1 cellular context compared by ENCODE assay signal in genomic region chr6:157981395-157982296, GRCh38.
A peak's percentile ranks its signal among the peaks of the same experiment; 100 is the strongest.
TF ChIP-seq lines count a peak whose summit lies in the region.

TSS of gene SYNJ2 (plus strand) at chr6:157981863. CDS start at chr6:157981962, 99 bp downstream.

TF ChIP-seq in HepG2, 621 proteins besides CTCF, POLR2A, EP300 and RAD21 (continued from another document and continues in another):
- TF ChIP-seq ZBTB40 (IDR thresholded peaks at IDR 0.05), result no peak
- TF ChIP-seq ZBTB40 (CRISPR knock-in tag; IDR thresholded peaks at IDR 0.05), result peak; percentile 23
- TF ChIP-seq SIX4 (CRISPR knock-in tag; IDR thresholded peaks at IDR 0.05), result peak; percentile 37; the same call in 1 of the 2 replicates
- TF ChIP-seq ZNF704 (CRISPR knock-in tag; IDR thresholded peaks at IDR 0.05; ENCODE audit: borderline replicate concordance), result peak; percentile 62; the same call in 1 of the 2 replicates
- TF ChIP-seq ZNF598 (CRISPR knock-in tag; IDR thresholded peaks at IDR 0.05; ENCODE audit: borderline replicate concordance), result 0 out of 2 replicates have a peak, but pooled peaks have one; percentile 76
- no peak for TF ChIP-seq GLMP (CRISPR knock-in tag; IDR thresholded peaks at IDR 0.05; ENCODE audit: borderline replicate concordance)
- TF ChIP-seq REXO4 (CRISPR knock-in tag; IDR thresholded peaks at IDR 0.05; ENCODE audit: borderline replicate concordance), result no peak
- no peak for TF ChIP-seq XBP1 (CRISPR knock-in tag; IDR thresholded peaks at IDR 0.05)
- TF ChIP-seq TMF1 (CRISPR knock-in tag; IDR thresholded peaks at IDR 0.05; ENCODE audit: low read depth), result peak; percentile 42; the same call in 1 of the 2 replicates
- TF ChIP-seq SATB2 (CRISPR knock-in tag; IDR thresholded peaks at IDR 0.05), result no peak; the same call in 1 of the 2 replicates
- peak; percentile 37; the same call in 1 of the 2 replicates for TF ChIP-seq ELK4 (CRISPR knock-in tag; IDR thresholded peaks at IDR 0.05; ENCODE audit: borderline replicate concordance)
- no peak for TF ChIP-seq CBX5 (CRISPR knock-in tag; IDR thresholded peaks at IDR 0.05; ENCODE audit: borderline replicate concordance)
- no peak for TF ChIP-seq PAWR (CRISPR knock-in tag; IDR thresholded peaks at IDR 0.05; ENCODE audit: borderline replicate concordance)
- peak; percentile 79; the same call in 1 of the 2 replicates for TF ChIP-seq MED1 (CRISPR knock-in tag; IDR thresholded peaks at IDR 0.05)
- peak; percentile 61 for TF ChIP-seq BRF2 (CRISPR knock-in tag; IDR thresholded peaks at IDR 0.05)
- no peak; the same call in 1 of the 2 replicates for TF ChIP-seq SSRP1 (CRISPR knock-in tag; IDR thresholded peaks at IDR 0.05)
- TF ChIP-seq TBX2 (CRISPR knock-in tag; IDR thresholded peaks at IDR 0.05; ENCODE audit: borderline replicate concordance), result peak; percentile 70
- TF ChIP-seq SP2 (CRISPR knock-in tag; IDR thresholded peaks at IDR 0.05), result no peak
- TF ChIP-seq ZNF276 (CRISPR knock-in tag; IDR thresholded peaks at IDR 0.05; ENCODE audit: low read depth), result no peak
- no peak for TF ChIP-seq TRAFD1 (CRISPR knock-in tag; IDR thresholded peaks at IDR 0.05; ENCODE audit: borderline replicate concordance)
- TF ChIP-seq ELF4 (CRISPR knock-in tag; IDR thresholded peaks at IDR 0.05; ENCODE audit: borderline replicate concordance), result no peak
- TF ChIP-seq SRF (IDR thresholded peaks at IDR 0.05; ENCODE audit: low read depth, low read length), result peak; percentile 98
- no peak for TF ChIP-seq ZZZ3 (CRISPR knock-in tag; IDR thresholded peaks at IDR 0.05; ENCODE audit: borderline replicate concordance)
- TF ChIP-seq SETDB1 (CRISPR knock-in tag; IDR thresholded peaks at IDR 0.05; ENCODE audit: borderline replicate concordance), result no peak
- no peak; the same call in 1 of the 2 replicates for TF ChIP-seq DZIP1 (CRISPR knock-in tag; IDR thresholded peaks at IDR 0.05)
- no peak; the same call in 1 of the 2 replicates for TF ChIP-seq ATF2 (CRISPR knock-in tag; IDR thresholded peaks at IDR 0.05)
- TF ChIP-seq ZNF432 (CRISPR knock-in tag; IDR thresholded peaks at IDR 0.05; ENCODE audit: borderline replicate concordance), result no peak
- TF ChIP-seq REPIN1 (CRISPR knock-in tag; IDR thresholded peaks at IDR 0.05; ENCODE audit: borderline replicate concordance, low read depth), result peak; percentile 48; the same call in 1 of the 2 replicates
- no peak for TF ChIP-seq ATRX (CRISPR knock-in tag; IDR thresholded peaks at IDR 0.05; ENCODE audit: borderline replicate concordance)
- peak; percentile 7; the same call in 1 of the 2 replicates for TF ChIP-seq ZNF761 (CRISPR knock-in tag; conservative IDR thresholded peaks at IDR 0.05)
- TF ChIP-seq CHCHD3 (CRISPR knock-in tag; IDR thresholded peaks at IDR 0.05), result peak; percentile 81; the same call in 1 of the 2 replicates
- no peak for TF ChIP-seq PLSCR1 (CRISPR knock-in tag; IDR thresholded peaks at IDR 0.05; ENCODE audit: borderline replicate concordance)
- peak; percentile 87 for TF ChIP-seq ZNF441 (CRISPR knock-in tag; IDR thresholded peaks at IDR 0.05; ENCODE audit: borderline replicate concordance)
- no peak; the same call in 1 of the 2 replicates for TF ChIP-seq ZNF274 (CRISPR knock-in tag; IDR thresholded peaks at IDR 0.05)
